Comparison of ENCODE assay signal across 23 cellular contexts in genomic region chr4:7212101-7212674, GRCh38. TPM values are rescaled to one million over a fixed set of nuclear protein-coding genes. Genes with fewer than 3 reads are reported as not detected.
"Had no signal": no experiment of that assay in that cellular context is flagged by ENCODE, and none has a peak within 500 bp of the region (broad histone marks: within the 10 kb centered on the region; RNA-seq: fewer than 3 reads in every experiment).

No MANE protein-coding gene starts in this region.

- H3K27ac ChIP-seq: foreskin keratinocyte, left ventricle myocardium inferior had no signal

- H3K36me3 ChIP-seq: left ventricle myocardium inferior had no signal

- H3K4me2 ChIP-seq: smooth muscle cell had no signal

- H3K27me3 ChIP-seq: foreskin keratinocyte had no signal

- H3K36me3 Mint-ChIP-seq: activated naive CD8-positive, alpha-beta T cell treated with anti-CD3 and anti-CD28 coated beads for 36 hours; natural killer cell had no signal

- DNase-seq: activated naive CD8-positive, alpha-beta T cell treated with anti-CD3 and anti-CD28 coated beads for 36 hours; effector CD8-positive, alpha-beta T cell; foreskin keratinocyte; glutamatergic neuron; left ventricle myocardium inferior; mesenchymal stem cell; natural killer cell; occipital lobe; right cardiac atrium; stimulated activated CD4-positive, alpha-beta T cell treated with anti-CD3 and anti-CD28 coated beads, Interleukin-4, amount 100 ng/mL, for 4 hours; stimulated activated CD8-positive, alpha-beta memory T cell treated with anti-CD3 and anti-CD28 coated beads, Interleukin-4, amount 100 ng/mL, for 48 hours; stimulated activated naive CD4-positive, alpha-beta T cell treated with Interleukin-2 at 50 U/mL for 16 hours; substantia nigra; T-helper 9 cell; trophoblast cell had no signal

- ATAC-seq: activated CD4-positive, CD25-positive, alpha-beta regulatory T cell treated with anti-CD3 and anti-CD28 coated beads, Interleukin-2, amount 50 U/mL, for 24 hours; foreskin keratinocyte; natural killer cell; right cardiac atrium had no signal

- H3K4me3 ChIP-seq: left ventricle myocardium inferior, smooth muscle cell had no signal

- H3K4me1 Mint-ChIP-seq: activated naive CD8-positive, alpha-beta T cell treated with anti-CD3 and anti-CD28 coated beads for 36 hours; central memory CD8-positive, alpha-beta T cell; natural killer cell had no signal

- H3K27ac Mint-ChIP-seq: activated naive CD8-positive, alpha-beta T cell treated with anti-CD3 and anti-CD28 coated beads for 36 hours; activated T-helper 1 cell treated with anti-CD3 and anti-CD28 coated beads, Interleukin-12 subunit alpha, Interleukin-12 subunit beta, Interleukin-2, Interleukin-4 antibody, amounts not matched to agents 30 ng/mL and 10 ng/mL and 1 ng/mL, durations not matched to agents 14 hours and 24 hours and 36 hours; natural killer cell; progenitor cell of endocrine pancreas had no signal

- H3K4me1 ChIP-seq: foreskin keratinocyte had no signal

- FAIRE-seq: islet of Langerhans had no signal

- H3K9me3 Mint-ChIP-seq: activated naive CD8-positive, alpha-beta T cell treated with anti-CD3 and anti-CD28 coated beads for 36 hours; activated T-helper 1 cell treated with anti-CD3 and anti-CD28 coated beads, Interleukin-12 subunit alpha, Interleukin-12 subunit beta, Interleukin-2, Interleukin-4 antibody, amounts not matched to agents 30 ng/mL and 10 ng/mL and 1 ng/mL, durations not matched to agents 14 hours and 24 hours and 36 hours; central memory CD8-positive, alpha-beta T cell; natural killer cell had no signal

- H3K4me3 Mint-ChIP-seq: activated naive CD8-positive, alpha-beta T cell treated with anti-CD3 and anti-CD28 coated beads for 36 hours; activated T-helper 1 cell treated with anti-CD3 and anti-CD28 coated beads, Interleukin-12 subunit alpha, Interleukin-12 subunit beta, Interleukin-2, Interleukin-4 antibody, amounts not matched to agents 30 ng/mL and 10 ng/mL and 1 ng/mL, durations not matched to agents 14 hours and 24 hours and 36 hours; brain; central memory CD8-positive, alpha-beta T cell; natural killer cell had no signal

- H3K27me3 Mint-ChIP-seq: progenitor cell of endocrine pancreas had no signal

RNA-seq across cellular contexts. Expression of gene SORCS2, which starts 19.9 kb away (rescaled TPM):
- total RNA-seq: activated CD8-positive, alpha-beta memory T cell treated with anti-CD3 and anti-CD28 coated beads for 36 hours; activated naive CD8-positive, alpha-beta T cell treated with anti-CD3 and anti-CD28 coated beads for 36 hours; activated T-helper 1 cell treated with anti-CD3 and anti-CD28 coated beads, Interleukin-12 subunit alpha, Interleukin-12 subunit beta, Interleukin-2, Interleukin-4 antibody, amounts not matched to agents 30 ng/mL and 10 ng/mL and 1 ng/mL, durations not matched to agents 14 hours and 24 hours and 36 hours had no signal
